ENCODE assay signal across 14 cellular contexts in genomic region chr1:44249543-44249942, GRCh38. TPM values are rescaled to one million over a fixed set of nuclear protein-coding genes. Genes with fewer than 3 reads are reported as not detected.
DNase-seq lines count a peak whose midpoint lies in the region; ATAC-seq and TF ChIP-seq lines count a peak whose summit lies in the region.
"Had no signal": no experiment of that assay in that cellular context is flagged by ENCODE, and none has a peak within 500 bp of the region (broad histone marks: within the 10 kb centered on the region; RNA-seq: fewer than 3 reads in every experiment).

No MANE protein-coding gene starts in this region.

- H4K20me1 ChIP-seq in hepatocyte (ENCODE audit: insufficient read depth, poor library complexity, severe bottlenecking): no peaks in the 10 kb centered on the region

- intact Hi-C loops in heart left ventricle (cut with DNase I): no loop called here
- intact Hi-C loops in Right ventricle myocardium inferior (cut with DNase I): no loop called here

- H3K27me3 ChIP-seq in heart left ventricle: no peaks in the 10 kb centered on the region
- H3K27me3 ChIP-seq in WERI-Rb-1 (ENCODE audit: insufficient read depth, low read depth, severe bottlenecking): no peaks in the 10 kb centered on the region
- no peaks in the 10 kb centered on the region for H3K27me3 ChIP-seq in hepatocyte
- H3K27me3 ChIP-seq: esophagus muscularis mucosa had no signal

- peaks cover 10% of the 10 kb centered on the region for H3K36me3 Mint-ChIP-seq in progenitor cell of endocrine pancreas (ENCODE audit: insufficient read depth)

- no peaks in the 10 kb centered on the region for H3K9me3 Mint-ChIP-seq in progenitor cell of endocrine pancreas (ENCODE audit: low read depth)

- H3K9me3 ChIP-seq in heart left ventricle (no peaks in the 10 kb centered on the region), WERI-Rb-1 (ENCODE audit: severe bottlenecking) (no peaks in the 10 kb centered on the region), hepatocyte (ENCODE audit: low read depth) (no peaks in the 10 kb centered on the region)
- H3K9me3 ChIP-seq: esophagus muscularis mucosa had no signal

- no peaks in the 10 kb centered on the region for H3K27me3 Mint-ChIP-seq in progenitor cell of endocrine pancreas

- peaks cover 0 to 28% (median 11%) of the 10 kb centered on the region in 12 donors for H3K4me1 ChIP-seq in heart left ventricle
- peaks cover 11% of the 10 kb centered on the region for H3K4me1 ChIP-seq in hepatocyte (ENCODE audit: insufficient read depth)

- peak overlapping the region in 6 of 12 donors; percentile 42 to 73 (median 67) for H3K27ac ChIP-seq in heart left ventricle
- peak overlapping the region; percentile 82 for H3K27ac ChIP-seq in WERI-Rb-1
- no peak overlapping the region for H3K27ac ChIP-seq in hepatocyte
- H3K27ac ChIP-seq: esophagus muscularis mucosa, SK-N-MC had no signal

- no peaks in the 10 kb centered on the region for H3K79me2 ChIP-seq in hepatocyte

- no peak overlapping the region for H3K4me2 ChIP-seq in hepatocyte

- no peak overlapping the region for H3K27ac Mint-ChIP-seq in progenitor cell of endocrine pancreas

- no peak overlapping the region for H3K4me3 Mint-ChIP-seq in progenitor cell of endocrine pancreas (ENCODE audit: low read depth)

- H2AFZ ChIP-seq in hepatocyte: no peak overlapping the region

- 77 to 82% (median 79%) methylated on average over 7 of the region's 7 CpGs for WGBS in heart left ventricle, 4 donors
- 81% methylated on average over 7 of the region's 7 CpGs for WGBS in hepatocyte (ENCODE audit: low lambda C conversion rate, missing lambda C conversion rate)

- H3K9me2 ChIP-seq in hepatocyte (replicated peaks; ENCODE audit: insufficient read depth): no peaks in the 10 kb centered on the region

- TF ChIP-seq CTCF in heart left ventricle (IDR thresholded peaks at IDR 0.05): no peak
- TF ChIP-seq CTCF in WERI-Rb-1 (IDR thresholded peaks at IDR 0.05; ENCODE audit: low read depth, low read length): peak; percentile 54
- TF ChIP-seq CTCF in hepatocyte (IDR thresholded peaks at IDR 0.05; ENCODE audit: poor library complexity): no peak
- no peak for TF ChIP-seq CTCF in progenitor cell of endocrine pancreas (IDR thresholded peaks at IDR 0.05; ENCODE audit: unreplicated experiment)

- H3K36me3 ChIP-seq in heart left ventricle: peaks cover 0 to 13% (median 0%) of the 10 kb centered on the region in 9 donors
- H3K36me3 ChIP-seq in WERI-Rb-1: peaks cover 9% of the 10 kb centered on the region; the same call in 1 of the 2 replicates
- H3K36me3 ChIP-seq in hepatocyte (replicated peaks; ENCODE audit: insufficient read depth, low read depth): no peaks in the 10 kb centered on the region

- TF ChIP-seq POLR2A in heart left ventricle (IDR thresholded peaks at IDR 0.05): no peak

- H3K4me3 ChIP-seq in heart left ventricle (no peak overlapping the region), WERI-Rb-1 (ENCODE audit: low read depth, low read length) (no peak overlapping the region), hepatocyte (no peak overlapping the region)
- H3K4me3 ChIP-seq: esophagus muscularis mucosa, SK-N-MC had no signal

- DNase-seq in heart left ventricle (peak in 3 of 5 donors; percentile 33 to 73 (median 38)), Right ventricle myocardium inferior (ENCODE audit: missing footprints) (no peak), WERI-Rb-1 (peak; percentile 72), hepatocyte (ENCODE audit: low spot score) (peak; percentile 37), progenitor cell of endocrine pancreas (ENCODE audit: low spot score, unreplicated experiment) (no peak), NCI-H1436 (lab: John Stamatoyannopoulos, UW) (no peak)
- DNase-seq: activated CD4-positive, alpha-beta T cell treated with anti-CD3 and anti-CD28 coated beads, Interleukin-2, amount 50 U/mL, for 48 hours; amniotic stem cell; COR-L47; cortex of kidney had no signal

- peak in 3 of 4 donors; percentile 9 to 47 (median 43) for ATAC-seq in heart left ventricle
- no peak for ATAC-seq in Right ventricle myocardium inferior
- no peak for ATAC-seq in GM19328 (IDR thresholded peaks at IDR 0.05; ENCODE audit: unreplicated experiment)
- ATAC-seq in GM21447 (IDR thresholded peaks at IDR 0.05; ENCODE audit: unreplicated experiment): no peak

- H3K4me1 Mint-ChIP-seq in progenitor cell of endocrine pancreas (ENCODE audit: low read depth): peaks cover 2% of the 10 kb centered on the region

RNA-seq across cellular contexts. Expression of gene DMAP1, which starts 36.3 kb away (rescaled TPM):
- 10 to 100 TPM; 23.5 to 35.5 (median 27.7) TPM for total RNA-seq in heart left ventricle
- polyA plus RNA-seq in heart left ventricle: 10 to 100 TPM; 30.5 to 31.9 TPM
- total RNA-seq in Right ventricle myocardium inferior: 27.5 TPM
- 28.8 and 34.4 TPM in 2 replicates for total RNA-seq in hepatocyte
- 46.7 and 61.8 TPM in 2 replicates for polyA plus RNA-seq in hepatocyte
- 78.3 and 82.0 TPM in 2 replicates for total RNA-seq in progenitor cell of endocrine pancreas

Comparison
In these comparisons a context has a peak if more than half of its experiments do, and no peak if none do; other contexts are left out.
1. ATAC-seq: peak in heart left ventricle (3 of 4); none in Right ventricle myocardium inferior (single experiment), GM19328 (single experiment) and GM21447 (single experiment).
2. DNase-seq: peak in heart left ventricle (3 of 5), WERI-Rb-1 (single experiment) and hepatocyte (single experiment); none in Right ventricle myocardium inferior (single experiment), progenitor cell of endocrine pancreas (single experiment) and NCI-H1436 (single experiment).